In genomic region chr5:74104469-74104868, GRCh38 we compare ENCODE assay signal across 28 cellular contexts.
DNase-seq lines count a peak whose midpoint lies in the region; ATAC-seq, FAIRE-seq and TF ChIP-seq lines count a peak whose summit lies in the region.
"Had no signal": no experiment of that assay in that cellular context is flagged by ENCODE, and none has a peak within 500 bp of the region (broad histone marks: within the 10 kb centered on the region; RNA-seq: fewer than 3 reads in every experiment).

No MANE protein-coding gene starts in this region.

- H3K9me3 Mint-ChIP-seq in endodermal cell: peaks cover 5% of the 10 kb centered on the region

- H3K18ac ChIP-seq in H1 (ENCODE audit: extremely low read depth, low read length) (no peak overlapping the region), mesendoderm (ENCODE audit: low read length) (no peak overlapping the region)

- no peaks in the 10 kb centered on the region for H4K20me1 ChIP-seq in H1 (replicated peaks in 1 of 2; ENCODE audit: control insufficient read depth in 1 of 2, insufficient read depth in 2 of 2, low read length in 2 of 2)

- no peak overlapping the region for H2BK20ac ChIP-seq in H1 (ENCODE audit: low read length)

- H3K36me3 Mint-ChIP-seq in endodermal cell (ENCODE audit: low read depth): no peaks in the 10 kb centered on the region
- H3K36me3 Mint-ChIP-seq: activated naive CD8-positive, alpha-beta T cell; CD4-positive, alpha-beta memory T cell had no signal

- H3K27me3 ChIP-seq in H1 (replicated peaks in 1 of 4; ENCODE audit: control insufficient read depth in 3 of 4, extremely low read depth in 1 of 4, insufficient read depth in 3 of 4, low read length in 3 of 4): no peaks in the 10 kb centered on the region
- H3K27me3 ChIP-seq in mesendoderm (ENCODE audit: insufficient read depth, low read length, poor library complexity): no peaks in the 10 kb centered on the region
- no peaks in the 10 kb centered on the region for H3K27me3 ChIP-seq in endodermal cell (ENCODE audit: control insufficient read depth, insufficient read depth, low read length, poor library complexity, severe bottlenecking)
- H3K27me3 ChIP-seq: breast epithelium, SJCRH30, transverse colon had no signal

- ATAC-seq in HG03175 (IDR thresholded peaks at IDR 0.05; ENCODE audit: unreplicated experiment): no peak
- ATAC-seq: GM23338 had no signal

- no peak for TF ChIP-seq POLR2A in H1 (IDR thresholded peaks at IDR 0.05; ENCODE audit: control extremely low read depth in 1 of 2, low read depth in 2 of 2, low read length in 2 of 2)

- no peak overlapping the region for H3K23ac ChIP-seq in H1 (ENCODE audit: insufficient read length)
- no peak overlapping the region for H3K23ac ChIP-seq in mesendoderm (ENCODE audit: low read length)

- no peak overlapping the region for H2BK120ac ChIP-seq in H1 (replicated peaks; ENCODE audit: low read depth, low read length)
- H2BK120ac ChIP-seq in mesendoderm (ENCODE audit: low read depth, low read length): no peak overlapping the region

- no peak overlapping the region for H3K14ac ChIP-seq in H1 (ENCODE audit: insufficient read length)

- TF ChIP-seq EP300 in H1 (IDR thresholded peaks at IDR 0.05; ENCODE audit: borderline replicate concordance in 1 of 2, low read depth in 2 of 2, low read length in 2 of 2): no peak

- H4K8ac ChIP-seq in H1 (ENCODE audit: extremely low read depth, insufficient read depth, low read length) (no peak overlapping the region), mesendoderm (ENCODE audit: low read depth, low read length) (no peak overlapping the region)

- DNase-seq in NCI-H748 (lab: John Stamatoyannopoulos, UW; ENCODE audit: unreplicated experiment) (peak; percentile 28), NCI-H748 treated with DMSO at 0.1 percent for 48 hours (lab: John Stamatoyannopoulos, UW) (no peak), H1 (ENCODE audit: low read depth in 1 of 2, low spot score in 2 of 2) (no peak), mesendoderm (no peak), endodermal cell (no peak)
- DNase-seq in activated CD4-positive, alpha-beta T cell treated with anti-CD3 and anti-CD28 coated beads, Interleukin-2, amount 50 U/mL, for 48 hours: no peak
- no peak for DNase-seq in activated CD4-positive, alpha-beta T cell treated with anti-CD3 and anti-CD28 coated beads, Interleukin-2, amount 50 U/mL, for 1 hour
- DNase-seq: activated CD4-positive, alpha-beta T cell treated with anti-CD3 and anti-CD28 coated beads, Interleukin-2, amount 10 ng/mL, durations not matched to agents 24 days and 14 days; activated effector memory CD4-positive, alpha-beta T cell treated with Interleukin-2 at 50 U/mL for 16 hours; activated T-cell treated with anti-CD3 and anti-CD28 coated beads, Interleukin-2, amount 50 U/mL, for 1 hour; AML-193; CD4-positive, alpha-beta memory T cell; HFFc6; hippocampal formation; NCI-H1417; NCI-H226; SJCRH30; stimulated activated CD4-positive, alpha-beta T cell treated with anti-CD3 and anti-CD28 coated beads, Interleukin-15, amount 100 ng/mL, for 24 hours; stimulated activated CD4-positive, alpha-beta T cell treated with anti-CD3 and anti-CD28 coated beads, Interleukin-4, amount 100 ng/mL, for 4 hours; T1000 had no signal

- H3K23me2 ChIP-seq in H1 (ENCODE audit: low read depth, low read length): no peaks in the 10 kb centered on the region

- H3K9ac ChIP-seq in H1 (replicated peaks in 1 of 4; ENCODE audit: extremely low read depth in 1 of 4, low read depth in 3 of 4, low read length in 3 of 4) (no peak overlapping the region), mesendoderm (ENCODE audit: low read length) (no peak overlapping the region), endodermal cell (ENCODE audit: extremely low read depth, low read length, poor library complexity, severe bottlenecking) (no peak overlapping the region)
- H3K9ac ChIP-seq: KMS-11 had no signal

- H3K4me3 Mint-ChIP-seq in endodermal cell: no peak overlapping the region
- H3K4me3 Mint-ChIP-seq: activated CD4-positive, alpha-beta T cell treated with anti-CD3 and anti-CD28 coated beads, Interleukin-2, amount 10 ng/mL, durations not matched to agents 24 days and 14 days; activated naive CD8-positive, alpha-beta T cell; CD4-positive, alpha-beta memory T cell; GM23338; HFFc6 had no signal

- H3K27me3 Mint-ChIP-seq in endodermal cell (ENCODE audit: insufficient read depth): no peaks in the 10 kb centered on the region
- H3K27me3 Mint-ChIP-seq: activated CD4-positive, alpha-beta T cell treated with anti-CD3 and anti-CD28 coated beads, Interleukin-2, amount 10 ng/mL, durations not matched to agents 24 days and 14 days had no signal

- H3K4me2 ChIP-seq in H1 (ENCODE audit: insufficient read depth in 1 of 2, low read depth in 2 of 2, low read length in 2 of 2) (no peak overlapping the region), mesendoderm (ENCODE audit: low read length) (no peak overlapping the region)
- H3K4me2 ChIP-seq: GM23338, KMS-11 had no signal

- no peak overlapping the region for H3K56ac ChIP-seq in H1 (replicated peaks; ENCODE audit: insufficient read length, low read depth, low read length)
- no peak overlapping the region for H3K56ac ChIP-seq in mesendoderm (ENCODE audit: low read length)

- no peak for FAIRE-seq in H1 (lab: Jason Lieb, UNC)
- FAIRE-seq: GM19239, HTR-8/SVneo had no signal

- H4K5ac ChIP-seq in H1 (ENCODE audit: insufficient read length, low read depth, low read length) (no peak overlapping the region), mesendoderm (ENCODE audit: low read length) (no peak overlapping the region)

- no peak overlapping the region for H2BK12ac ChIP-seq in H1 (ENCODE audit: low read depth, low read length)

- no peaks in the 10 kb centered on the region for H3K79me1 ChIP-seq in H1 (ENCODE audit: low read depth, low read length)
- H3K79me1 ChIP-seq in mesendoderm (ENCODE audit: low read length): no peaks in the 10 kb centered on the region

- H2AFZ ChIP-seq in H1 (ENCODE audit: low read length): no peak overlapping the region

- H3K4me1 ChIP-seq in H1 (replicated peaks in 1 of 4; ENCODE audit: control insufficient read depth in 3 of 4, insufficient read depth in 4 of 4, low read length in 3 of 4) (no peaks in the 10 kb centered on the region), mesendoderm (ENCODE audit: control insufficient read depth, low read depth, low read length) (peaks cover 5% of the 10 kb centered on the region), endodermal cell (ENCODE audit: control insufficient read depth, insufficient read depth, low read length) (peaks cover 5% of the 10 kb centered on the region)
- H3K4me1 ChIP-seq: breast epithelium had no signal

- H3K79me2 ChIP-seq in H1 (ENCODE audit: control insufficient read depth in 1 of 2, insufficient read depth in 2 of 2, low read length in 2 of 2): no peaks in the 10 kb centered on the region
- H3K79me2 ChIP-seq in mesendoderm (ENCODE audit: control insufficient read depth, insufficient read depth, low read length): no peaks in the 10 kb centered on the region

- 91% methylated on average over 2 of the region's 2 CpGs; no CpG with 5 or more reads in 1 of the 2 experiments for WGBS in H1 (ENCODE audit: extremely low coverage in 1 of 2, insufficient coverage in 1 of 2, insufficient read length in 1 of 2, insufficient replicate concordance in 2 of 2, low coverage in 1 of 2, low lambda C conversion rate in 2 of 2, missing lambda C conversion rate in 1 of 2), 2 experiments
- WGBS in mesendoderm (ENCODE audit: extremely low coverage, insufficient coverage, low lambda C conversion rate): no CpG with 5 or more reads among the region's 2 CpGs
- WGBS in endodermal cell (ENCODE audit: insufficient coverage in 1 of 2, insufficient read length in 1 of 2), 2 experiments: 96 to 100% methylated on average over 1 to 2 of the region's 2 CpGs

- POLR2A ChIA-PET in H1 (lab: Charles Lee; ENCODE audit: partially characterized antibody): no interaction called here

- H3K4me1 Mint-ChIP-seq in endodermal cell: peaks cover 16% of the 10 kb centered on the region
- H3K4me1 Mint-ChIP-seq: activated CD4-positive, alpha-beta T cell treated with anti-CD3 and anti-CD28 coated beads, Interleukin-2, amount 10 ng/mL, durations not matched to agents 24 days and 14 days; CD4-positive, alpha-beta memory T cell; GM23338 had no signal

- no peak overlapping the region for H3K27ac Mint-ChIP-seq in endodermal cell
- H3K27ac Mint-ChIP-seq: activated CD4-positive, alpha-beta T cell treated with anti-CD3 and anti-CD28 coated beads, Interleukin-2, amount 10 ng/mL, durations not matched to agents 24 days and 14 days; activated naive CD8-positive, alpha-beta T cell; GM23338; HFFc6 had no signal

- no peak for TF ChIP-seq RAD21 in H1 (IDR thresholded peaks at IDR 0.05 in 1 of 2, conservative IDR thresholded peaks at IDR 0.05 in 1 of 2; ENCODE audit: low read depth in 2 of 2, low read length in 2 of 2)

- H2BK15ac ChIP-seq in H1 (ENCODE audit: low read length): no peak overlapping the region
- H2BK15ac ChIP-seq in mesendoderm (replicated peaks; ENCODE audit: low read depth): no peak overlapping the region

- peaks cover 4 to 5% of the 10 kb centered on the region in 2 experiments; a peak in 2 of 4 replicates for H3K9me3 ChIP-seq in H1 (ENCODE audit: insufficient read depth in 2 of 2, low read depth in 1 of 2, low read length in 1 of 2)
- H3K9me3 ChIP-seq in endodermal cell (ENCODE audit: control insufficient read depth, low read length): peaks cover 7% of the 10 kb centered on the region
- H3K9me3 ChIP-seq: transverse colon had no signal

- H2AK5ac ChIP-seq in H1 (ENCODE audit: low read depth, low read length): no peak overlapping the region
- no peak overlapping the region for H2AK5ac ChIP-seq in mesendoderm (ENCODE audit: low read length)

- no peak overlapping the region for H4K91ac ChIP-seq in H1 (replicated peaks; ENCODE audit: insufficient read length, low read length)

- no peak for TF ChIP-seq CTCF in H1 (IDR thresholded peaks at IDR 0.05; ENCODE audit: control extremely low read depth in 1 of 3, insufficient read depth in 1 of 3, low read depth in 1 of 3, low read length in 3 of 3)
- no peak for TF ChIP-seq CTCF in endodermal cell (conservative IDR thresholded peaks at IDR 0.05)

- H3K4ac ChIP-seq in H1 (replicated peaks; ENCODE audit: insufficient read length, low read depth, low read length) (no peak overlapping the region), mesendoderm (ENCODE audit: low read depth, low read length) (no peak overlapping the region)

- H2BK5ac ChIP-seq in H1 (ENCODE audit: low read depth, low read length) (no peak overlapping the region), mesendoderm (ENCODE audit: low read length) (peak overlapping the region; percentile 33)

- no peak overlapping the region for H3K27ac ChIP-seq in H1 (ENCODE audit: low read depth, low read length)
- no peak overlapping the region for H3K27ac ChIP-seq in mesendoderm (ENCODE audit: low read depth, low read length)
- no peak overlapping the region for H3K27ac ChIP-seq in endodermal cell (ENCODE audit: low read depth, low read length)
- H3K27ac ChIP-seq: KMS-11, SJCRH30, transverse colon had no signal

- H3K4me3 ChIP-seq in H1 (ENCODE audit: extremely low read depth in 1 of 4, insufficient read depth in 2 of 4, low read depth in 3 of 4, low read length in 4 of 4): no peak overlapping the region
- H3K4me3 ChIP-seq in mesendoderm (ENCODE audit: low read length): no peak overlapping the region
- no peak overlapping the region for H3K4me3 ChIP-seq in endodermal cell (ENCODE audit: low read length)
- H3K4me3 ChIP-seq: breast epithelium, GM23338, SJCRH30, transverse colon had no signal

- CTCF ChIA-PET in H1 (lab: Charles Lee; ENCODE audit: partially characterized antibody): interaction anchor here (0.6 kb wide), 1 partner anchor 360 kb away, joined by 3 read pairs; no protein-coding TSS in a partner anchor

- H3K36me3 ChIP-seq in H1 (ENCODE audit: control insufficient read depth in 2 of 4, insufficient read depth in 4 of 4, low read length in 3 of 4) (no peaks in the 10 kb centered on the region), mesendoderm (ENCODE audit: control insufficient read depth, insufficient read depth, low read length) (no peaks in the 10 kb centered on the region), endodermal cell (ENCODE audit: control insufficient read depth, insufficient read depth, low read length) (no peaks in the 10 kb centered on the region)
- H3K36me3 ChIP-seq: breast epithelium, SJCRH30, transverse colon had no signal
